Comparison of ENCODE assay signal across 21 cellular contexts in the genomic region with DNA sequence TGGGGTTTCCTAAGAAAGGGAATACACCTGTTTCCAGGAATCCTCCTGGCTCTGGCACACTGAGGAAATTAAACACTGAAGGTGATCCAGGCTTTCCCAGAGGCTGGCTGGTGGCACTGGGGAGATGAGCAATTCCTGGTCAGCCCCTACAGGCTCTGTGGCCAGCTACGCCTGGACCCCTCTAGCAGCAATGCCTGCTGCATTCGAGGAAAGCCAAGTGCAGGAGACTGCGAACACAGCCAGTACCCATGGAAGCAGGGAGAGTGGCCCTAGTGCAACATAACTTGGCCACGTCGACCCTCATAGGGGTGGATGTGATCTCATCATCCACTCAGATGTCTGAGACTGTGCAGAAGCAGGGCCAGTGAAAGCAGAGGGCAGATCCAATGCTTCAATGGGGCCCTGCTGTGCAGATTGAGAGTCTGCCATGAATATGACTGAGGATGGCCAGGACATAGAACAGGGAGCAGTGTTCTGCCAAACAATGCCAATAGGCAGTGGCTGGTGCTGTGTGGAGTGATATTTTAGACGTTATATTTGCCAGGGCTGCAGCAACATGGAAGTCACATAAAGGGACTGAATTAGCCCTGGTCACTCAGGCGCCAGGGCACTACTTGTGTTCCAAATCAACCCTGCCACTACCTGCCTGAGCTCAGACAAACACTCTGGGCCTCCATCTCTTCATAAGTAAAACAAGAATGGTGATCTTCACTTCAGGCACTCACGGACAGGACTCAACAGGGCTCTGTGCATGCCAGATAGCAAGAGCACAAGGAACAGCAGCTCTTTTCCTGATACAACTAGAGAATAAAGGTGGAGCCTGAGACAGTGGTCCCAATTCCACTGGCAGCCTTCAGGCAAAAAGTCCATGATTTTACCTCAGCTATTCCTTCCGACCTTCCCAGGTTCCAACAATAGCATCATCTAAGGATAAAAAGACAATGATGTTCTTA. TPM values are rescaled to one million over a fixed set of nuclear protein-coding genes. Genes with fewer than 3 reads are reported as not detected.
A peak's percentile ranks its signal among the peaks of the same experiment; 100 is the strongest.
DNase-seq lines count a peak whose midpoint lies in the region; ATAC-seq and TF ChIP-seq lines count a peak whose summit lies in the region.
"Had no signal": no experiment of that assay in that cellular context is flagged by ENCODE, and none has a peak within 500 bp of the region (broad histone marks: within the 10 kb centered on the region; RNA-seq: fewer than 3 reads in every experiment).

No MANE protein-coding gene starts in this region.

- H3K9ac ChIP-seq in SK-N-SH: no peak overlapping the region

- no peak for TF ChIP-seq EP300 in SK-N-SH (IDR thresholded peaks at IDR 0.05; ENCODE audit: borderline replicate concordance in 1 of 2, low read depth in 1 of 2, low read length in 1 of 2)

- no peak for TF ChIP-seq CTCF in SK-N-SH (IDR thresholded peaks at IDR 0.05)

- H4K20me1 ChIP-seq in SK-N-SH (ENCODE audit: insufficient read depth): no peaks in the 10 kb centered on the region

- POLR2A ChIA-PET in SK-N-SH (lab: Yijun Ruan, JAX): no interaction called here

- H3K79me2 ChIP-seq in SK-N-SH (ENCODE audit: insufficient read depth): no peaks in the 10 kb centered on the region

- TF ChIP-seq RAD21 in SK-N-SH (IDR thresholded peaks at IDR 0.05; ENCODE audit: low read length): no peak

- ATAC-seq in SK-N-SH treated with all-trans-retinoic acid at 6 μM for 48 hours: no peak
- ATAC-seq in left lobe of liver: no peak
- ATAC-seq in GM21723 (IDR thresholded peaks at IDR 0.05; ENCODE audit: unreplicated experiment): no peak
- ATAC-seq: esophagus mucosa; gastroesophageal sphincter; natural killer cell treated with Interleukin-12 subunit alpha and Interleukin-12 subunit beta and Interleukin-15 and Interleukin-18, amount 100 ng/mL, for 72 hours; T-helper 17 cell had no signal

- no peak overlapping the region for H3K4me2 ChIP-seq in SK-N-SH

- WGBS in SK-N-SH (ENCODE audit: low lambda C conversion rate): 76% methylated on average over 9 of the region's 9 CpGs

- no peaks in the 10 kb centered on the region for H3K36me3 ChIP-seq in SK-N-SH (replicated peaks in 1 of 2; ENCODE audit: control insufficient read depth in 1 of 2, insufficient read depth in 2 of 2, low read length in 1 of 2)
- H3K36me3 ChIP-seq: ascending aorta, gastroesophageal sphincter, thyroid gland had no signal

- DNase-seq in SK-N-SH (peak; percentile 7), cerebellum (ENCODE audit: low spot score) (peak; percentile 68), left lobe of liver (ENCODE audit: low spot score) (peak; percentile 38), superior temporal gyrus (ENCODE audit: extremely low spot score) (peak; percentile 77), iPS-NIHi7 (ENCODE audit: extremely low spot score) (no peak)
- DNase-seq in stimulated activated CD4-positive, alpha-beta T cell treated with anti-CD3 and anti-CD28 coated beads, Interleukin-4, amount 100 ng/mL, for 4 hours: no peak
- DNase-seq: 8988T; activated naive CD4-positive, alpha-beta T cell treated with anti-CD3 and anti-CD28 coated beads for 36 hours; DMS 273 treated with DMSO at 0.1 percent for 48 hours; NCI-H526 treated with DMSO at 0.1 percent for 48 hours; SIG-M5; T-helper 17 cell; thyroid gland had no signal

- H2AFZ ChIP-seq in SK-N-SH (ENCODE audit: low read depth): no peak overlapping the region

- no peak overlapping the region for H3K27ac ChIP-seq in SK-N-SH (ENCODE audit: low read depth in 2 of 2, low read length in 1 of 2)
- H3K27ac ChIP-seq: ascending aorta, gastroesophageal sphincter, thyroid gland had no signal

- CTCF ChIA-PET in SK-N-SH (lab: Yijun Ruan, JAX): interaction anchor here (1.2 to 2.6 kb wide), 2 partner anchors 20 to 42 kb away, joined by 3 to 8 read pairs; no protein-coding TSS in a partner anchor

- no peaks in the 10 kb centered on the region for H3K9me3 ChIP-seq in SK-N-SH
- H3K9me3 ChIP-seq: ascending aorta, gastroesophageal sphincter, thyroid gland had no signal

- H3K4me3 ChIP-seq in SK-N-SH (ENCODE audit: low read depth in 2 of 2, low read length in 1 of 2): no peak overlapping the region
- H3K4me3 ChIP-seq: ascending aorta, gastroesophageal sphincter, thyroid gland had no signal

- H3K27me3 ChIP-seq in SK-N-SH (ENCODE audit: insufficient read depth): no peaks in the 10 kb centered on the region
- H3K27me3 ChIP-seq: ascending aorta, thyroid gland had no signal

- H3K9me2 ChIP-seq in SK-N-SH: no peaks in the 10 kb centered on the region

- H3K4me1 ChIP-seq in SK-N-SH (ENCODE audit: control insufficient read depth in 1 of 2, insufficient read depth in 2 of 2, low read depth in 1 of 2, low read length in 1 of 2): peaks cover 0 to 33% of the 10 kb centered on the region in 2 experiments; a peak in 2 of 4 replicates

- no peaks in the 10 kb centered on the region for H3F3A ChIP-seq in SK-N-SH (replicated peaks; ENCODE audit: insufficient read depth)

TF ChIP-seq in SK-N-SH, 30 proteins besides CTCF, POLR2A, EP300 and RAD21 (continues in another document):
- TF ChIP-seq SMC3 (IDR thresholded peaks at IDR 0.05; ENCODE audit: low read depth, low read length): no peak
- TF ChIP-seq TEAD4 (IDR thresholded peaks at IDR 0.05; ENCODE audit: borderline replicate concordance, insufficient read depth): no peak
- TF ChIP-seq JUND (IDR thresholded peaks at IDR 0.05): no peak
- TF ChIP-seq FOXJ3 (CRISPR knock-in tag; IDR thresholded peaks at IDR 0.05): no peak
- no peak for TF ChIP-seq RCOR1 (IDR thresholded peaks at IDR 0.05; ENCODE audit: low read length)
- TF ChIP-seq, protein P1, sequence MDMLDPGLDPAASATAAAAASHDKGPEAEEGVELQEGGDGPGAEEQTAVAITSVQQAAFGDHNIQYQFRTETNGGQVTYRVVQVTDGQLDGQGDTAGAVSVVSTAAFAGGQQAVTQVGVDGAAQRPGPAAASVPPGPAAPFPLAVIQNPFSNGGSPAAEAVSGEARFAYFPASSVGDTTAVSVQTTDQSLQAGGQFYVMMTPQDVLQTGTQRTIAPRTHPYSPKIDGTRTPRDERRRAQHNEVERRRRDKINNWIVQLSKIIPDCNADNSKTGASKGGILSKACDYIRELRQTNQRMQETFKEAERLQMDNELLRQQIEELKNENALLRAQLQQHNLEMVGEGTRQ (IDR thresholded peaks at IDR 0.05; ENCODE audit: borderline replicate concordance, low read depth, low read length): no peak
- TF ChIP-seq TAF1 (IDR thresholded peaks at IDR 0.05; ENCODE audit: borderline replicate concordance, low read depth, low read length): no peak
- no peak for TF ChIP-seq ELF1 (IDR thresholded peaks at IDR 0.05)
- TF ChIP-seq, protein P2, sequence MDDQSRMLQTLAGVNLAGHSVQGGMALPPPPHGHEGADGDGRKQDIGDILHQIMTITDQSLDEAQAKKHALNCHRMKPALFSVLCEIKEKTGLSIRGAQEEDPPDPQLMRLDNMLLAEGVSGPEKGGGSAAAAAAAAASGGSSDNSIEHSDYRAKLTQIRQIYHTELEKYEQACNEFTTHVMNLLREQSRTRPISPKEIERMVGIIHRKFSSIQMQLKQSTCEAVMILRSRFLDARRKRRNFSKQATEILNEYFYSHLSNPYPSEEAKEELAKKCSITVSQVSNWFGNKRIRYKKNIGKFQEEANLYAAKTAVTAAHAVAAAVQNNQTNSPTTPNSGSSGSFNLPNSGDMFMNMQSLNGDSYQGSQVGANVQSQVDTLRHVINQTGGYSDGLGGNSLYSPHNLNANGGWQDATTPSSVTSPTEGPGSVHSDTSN (IDR thresholded peaks at IDR 0.05): no peak

TF ChIP-seq in SK-N-SH treated with all-trans-retinoic acid at 6 μM for 48 hours, 23 proteins besides CTCF, POLR2A, EP300 and RAD21 (continues in another document):
- TF ChIP-seq ZNF8 (CRISPR knock-in tag; IDR thresholded peaks at IDR 0.05) (no peak), PPARA (CRISPR knock-in tag; IDR thresholded peaks at IDR 0.05; ENCODE audit: borderline replicate concordance) (no peak), ZNF70 (CRISPR knock-in tag; IDR thresholded peaks at IDR 0.05) (no peak), ZFP3 (CRISPR knock-in tag; IDR thresholded peaks at IDR 0.05) (no peak), RARB (CRISPR knock-in tag; IDR thresholded peaks at IDR 0.05) (no peak), ZC3H10 (CRISPR knock-in tag; IDR thresholded peaks at IDR 0.05) (no peak), ISL1 (CRISPR knock-in tag; IDR thresholded peaks at IDR 0.05) (no peak)
- TF ChIP-seq, protein P3, sequence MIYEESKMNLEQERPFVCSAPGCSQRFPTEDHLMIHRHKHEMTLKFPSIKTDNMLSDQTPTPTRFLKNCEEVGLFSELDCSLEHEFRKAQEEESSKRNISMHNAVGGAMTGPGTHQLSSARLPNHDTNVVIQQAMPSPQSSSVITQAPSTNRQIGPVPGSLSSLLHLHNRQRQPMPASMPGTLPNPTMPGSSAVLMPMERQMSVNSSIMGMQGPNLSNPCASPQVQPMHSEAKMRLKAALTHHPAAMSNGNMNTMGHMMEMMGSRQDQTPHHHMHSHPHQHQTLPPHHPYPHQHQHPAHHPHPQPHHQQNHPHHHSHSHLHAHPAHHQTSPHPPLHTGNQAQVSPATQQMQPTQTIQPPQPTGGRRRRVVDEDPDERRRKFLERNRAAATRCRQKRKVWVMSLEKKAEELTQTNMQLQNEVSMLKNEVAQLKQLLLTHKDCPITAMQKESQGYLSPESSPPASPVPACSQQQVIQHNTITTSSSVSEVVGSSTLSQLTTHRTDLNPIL (CRISPR knock-in tag; IDR thresholded peaks at IDR 0.05; ENCODE audit: low read depth): no peak

RNA-seq across cellular contexts. Expression of a gene that starts 2.4 kb away (rescaled TPM):
- polyA plus RNA-seq in SK-N-SH (2012; rRNA removed): 0.59 and 0.81 TPM in 2 replicates
- 0.27 and 0.52 TPM in 2 replicates for polyA plus RNA-seq in SK-N-SH (2012; cell fraction: cytosol; rRNA removed)
- polyA plus RNA-seq in SK-N-SH (2012; cell fraction: nucleus; rRNA removed): 0.48 and 0.52 TPM in 2 replicates
- 2.9 TPM for total RNA-seq in cerebellum
- 0.08 TPM for total RNA-seq in left lobe of liver
- total RNA-seq: ascending aorta; natural killer cell treated with Interleukin-12 subunit alpha and Interleukin-12 subunit beta and Interleukin-15 and Interleukin-18, amount 100 ng/mL, for 72 hours; T-helper 17 cell had no signal

RNA-seq across cellular contexts. Expression of a gene that starts 33.5 kb away (rescaled TPM):
- not detected in 2 replicates for polyA plus RNA-seq in SK-N-SH (2012; rRNA removed)
- not detected in 2 replicates for polyA plus RNA-seq in SK-N-SH (2012; cell fraction: cytosol; rRNA removed)
- not detected in 2 replicates for polyA plus RNA-seq in SK-N-SH (2012; cell fraction: nucleus; rRNA removed)
- total RNA-seq in cerebellum (not detected), left lobe of liver (not detected)
- total RNA-seq: activated naive CD4-positive, alpha-beta T cell treated with anti-CD3 and anti-CD28 coated beads for 36 hours; ascending aorta; esophagus mucosa; gastroesophageal sphincter; LHCN-M2; natural killer cell treated with Interleukin-12 subunit alpha and Interleukin-12 subunit beta and Interleukin-15 and Interleukin-18, amount 100 ng/mL, for 72 hours; OCI-LY7; T-helper 17 cell; thyroid gland had no signal

RNA-seq across cellular contexts. Expression of a gene that starts 59.4 kb away (rescaled TPM):
- not detected in 2 replicates for polyA plus RNA-seq in SK-N-SH (2012; rRNA removed)
- not detected in 2 replicates for polyA plus RNA-seq in SK-N-SH (2012; cell fraction: cytosol; rRNA removed)
- polyA plus RNA-seq in SK-N-SH (2012; cell fraction: nucleus; rRNA removed): not detected in 2 replicates
- not detected for total RNA-seq in cerebellum
- total RNA-seq in left lobe of liver: 7.2 TPM
- total RNA-seq: activated naive CD4-positive, alpha-beta T cell treated with anti-CD3 and anti-CD28 coated beads for 36 hours; esophagus mucosa; gastroesophageal sphincter; LHCN-M2; natural killer cell treated with Interleukin-12 subunit alpha and Interleukin-12 subunit beta and Interleukin-15 and Interleukin-18, amount 100 ng/mL, for 72 hours; OCI-LY7; T-helper 17 cell; thyroid gland had no signal

Comparison
In these comparisons a context has a peak if more than half of its experiments do, and no peak if none do; other contexts are left out.
1. DNase-seq: peak in SK-N-SH (single experiment), cerebellum (single experiment), left lobe of liver (single experiment) and superior temporal gyrus (single experiment); none in iPS-NIHi7 (single experiment) and stimulated activated CD4-positive, alpha-beta T cell treated with anti-CD3 and anti-CD28 coated beads, Interleukin-4, amount 100 ng/mL, for 4 hours (0 of 2).